ENCODE assay signal across 18 cellular contexts in genomic region chr1:197763307-197763706, GRCh38.
"Had no signal": no experiment of that assay in that cellular context is flagged by ENCODE, and none has a peak within 500 bp of the region (broad histone marks: within the 10 kb centered on the region; RNA-seq: fewer than 3 reads in every experiment).

No MANE protein-coding gene starts in this region.

- H3K27ac ChIP-seq: lower lobe of right lung, neural progenitor cell, ovary, spleen, suprapubic skin, WERI-Rb-1 had no signal

- DNase-seq: activated CD4-positive, alpha-beta memory T cell treated with anti-CD3 and anti-CD28 coated beads for 36 hours; activated gamma-delta T cell treated with Interleukin-2 at 50 U/mL for 16 hours; activated naive CD8-positive, alpha-beta T cell treated with anti-CD3 and anti-CD28 coated beads, Interleukin-2, amount 10 ng/mL, durations not matched to agents 7 days and 5 days; activated T-cell treated with anti-CD3 and anti-CD28 coated beads, Interleukin-2, amount 50 U/mL, for 4 hours; anterior cingulate cortex; cerebellar nuclear complex; effector memory CD4-positive, alpha-beta T cell; left colon; lower lobe of right lung; naive B cell; ovary; spleen; WERI-Rb-1 had no signal

- ATAC-seq: left colon, lower lobe of right lung, sciatic nerve had no signal

- H3K9me3 Mint-ChIP-seq: activated CD4-positive, alpha-beta memory T cell treated with anti-CD3 and anti-CD28 coated beads for 36 hours; activated naive CD8-positive, alpha-beta T cell treated with anti-CD3 and anti-CD28 coated beads, Interleukin-2, amount 10 ng/mL, durations not matched to agents 7 days and 5 days; activated T-cell treated with anti-CD3 and anti-CD28 coated beads, Interleukin-2, amount 50 U/mL, for 4 hours; neural progenitor cell; stimulated activated naive CD8-positive, alpha-beta T cell treated with anti-CD3 and anti-CD28 coated beads, Interleukin-15, Interleukin-2, amounts not matched to agents 100 ng/mL and 50 ng/mL, for 24 hours had no signal

- H3K4me2 ChIP-seq: neural progenitor cell had no signal

- H3K9me3 ChIP-seq: lower lobe of right lung, ovary, spleen, suprapubic skin had no signal

- FAIRE-seq: islet of Langerhans had no signal

- H3K4me1 ChIP-seq: lower lobe of right lung had no signal

- H3K4me3 ChIP-seq: lower lobe of right lung, neural progenitor cell, ovary, spleen, suprapubic skin had no signal

- H3K27ac Mint-ChIP-seq: activated CD4-positive, alpha-beta memory T cell treated with anti-CD3 and anti-CD28 coated beads for 36 hours; activated naive CD8-positive, alpha-beta T cell treated with anti-CD3 and anti-CD28 coated beads, Interleukin-2, amount 10 ng/mL, durations not matched to agents 7 days and 5 days; neural progenitor cell; stimulated activated naive CD8-positive, alpha-beta T cell treated with anti-CD3 and anti-CD28 coated beads, Interleukin-15, Interleukin-2, amounts not matched to agents 100 ng/mL and 50 ng/mL, for 24 hours had no signal

- H3K27me3 Mint-ChIP-seq: activated CD4-positive, alpha-beta memory T cell treated with anti-CD3 and anti-CD28 coated beads for 36 hours; activated naive CD8-positive, alpha-beta T cell treated with anti-CD3 and anti-CD28 coated beads, Interleukin-2, amount 10 ng/mL, durations not matched to agents 7 days and 5 days; naive B cell; stimulated activated naive CD8-positive, alpha-beta T cell treated with anti-CD3 and anti-CD28 coated beads, Interleukin-15, Interleukin-2, amounts not matched to agents 100 ng/mL and 50 ng/mL, for 24 hours had no signal

- H3K4me3 Mint-ChIP-seq: activated CD4-positive, alpha-beta memory T cell treated with anti-CD3 and anti-CD28 coated beads for 36 hours; activated naive CD8-positive, alpha-beta T cell treated with anti-CD3 and anti-CD28 coated beads, Interleukin-2, amount 10 ng/mL, durations not matched to agents 7 days and 5 days; activated T-cell treated with anti-CD3 and anti-CD28 coated beads, Interleukin-2, amount 50 U/mL, for 4 hours; neural progenitor cell had no signal
